ENCODE assay signal across 8 cellular contexts in genomic region chr12:121530600-121531355, GRCh38. TPM values are rescaled to one million over a fixed set of nuclear protein-coding genes. Genes with fewer than 3 reads are reported as not detected.
DNase-seq lines count a peak whose midpoint lies in the region; ATAC-seq lines count a peak whose summit lies in the region.

No MANE protein-coding gene starts in this region.

- ATAC-seq in GM18498 (IDR thresholded peaks at IDR 0.05; ENCODE audit: unreplicated experiment) (peak; percentile 41), HG02678 (IDR thresholded peaks at IDR 0.05; ENCODE audit: unreplicated experiment) (no peak), HG03457 (IDR thresholded peaks at IDR 0.05; ENCODE audit: unreplicated experiment) (no peak), HG03025 (IDR thresholded peaks at IDR 0.05; ENCODE audit: low FRiP score, unreplicated experiment) (no peak)

- DNase-seq in NCI-H69 (lab: John Stamatoyannopoulos, UW), result peak; percentile 44
- DNase-seq in activated CD8-positive, alpha-beta memory T cell treated with anti-CD3 and anti-CD28 coated beads, Interleukin-2, amount 50 U/mL, for 48 hours, result peak; percentile 73
- DNase-seq in fibroblast of peridontal ligament (ENCODE audit: extremely low read depth), result peak; percentile 61
- DNase-seq in posterior vena cava (ENCODE audit: low spot score), result peak; percentile 93

- intact Hi-C loops in posterior vena cava (cut with DNase I), result no loop called here

RNA-seq across cellular contexts. Expression of gene KDM2B, which starts 50.0 kb away (rescaled TPM):
- total RNA-seq in posterior vena cava, result 10 to 100 TPM; 14.6 to 15.6 TPM
